Comparison of ENCODE assay signal across 8 cellular contexts in the genomic region with DNA sequence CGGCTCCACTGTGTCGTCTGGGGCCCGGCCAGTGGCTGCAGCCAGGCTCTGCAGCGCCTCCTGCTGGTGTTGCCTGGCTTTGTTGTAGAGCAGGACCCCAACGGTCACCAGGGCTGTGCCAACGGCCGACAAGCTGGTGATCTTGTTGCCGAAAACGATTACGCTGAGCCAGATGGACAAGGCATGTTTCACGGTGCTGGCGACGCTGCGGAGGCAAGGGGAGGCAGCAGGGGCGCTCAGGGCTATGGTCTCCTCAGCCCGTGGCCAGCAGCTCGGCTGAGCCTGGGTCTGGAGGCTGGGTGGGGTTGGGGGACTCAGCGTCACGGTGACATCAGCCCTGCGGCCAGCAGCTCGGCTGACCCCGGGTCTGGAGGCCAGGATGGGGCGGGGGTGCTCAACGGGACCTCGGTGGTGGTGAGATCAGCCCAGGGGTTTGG. TPM values are rescaled to one million over a fixed set of nuclear protein-coding genes. Genes with fewer than 3 reads are reported as not detected.
DNase-seq lines count a peak whose midpoint lies in the region; ATAC-seq and TF ChIP-seq lines count a peak whose summit lies in the region.

No MANE protein-coding gene starts in this region.

- WGBS in esophagus muscularis mucosa, result 78% methylated on average over 19 of the region's 25 CpGs

- H3K9me3 Mint-ChIP-seq in activated T-helper 17 cell treated with anti-CD3 and anti-CD28 coated beads, Interleukin-2, amount 50 U/mL, for 72 hours, result no peaks in the 10 kb centered on the region

- TF ChIP-seq CTCF in GM12875 (IDR thresholded peaks at IDR 0.05; ENCODE audit: borderline replicate concordance, insufficient read depth, low read depth, low read length), result peak; percentile 59
- TF ChIP-seq CTCF in esophagus muscularis mucosa (IDR thresholded peaks at IDR 0.05), result peak in 2 of 3 experiments; percentile 30 to 48
- no peak for TF ChIP-seq CTCF in omental fat pad (IDR thresholded peaks at IDR 0.05)

- H3K4me1 ChIP-seq in esophagus muscularis mucosa, result no peaks in the 10 kb centered on the region

- H3K4me3 ChIP-seq in GM12875 (ENCODE audit: low read depth, low read length) (no peak overlapping the region), esophagus muscularis mucosa (no peak overlapping the region)

- no peaks in the 10 kb centered on the region for H3K4me1 Mint-ChIP-seq in activated T-helper 17 cell treated with anti-CD3 and anti-CD28 coated beads, Interleukin-2, amount 50 U/mL, for 72 hours

- TF ChIP-seq POLR2A in esophagus muscularis mucosa (IDR thresholded peaks at IDR 0.05; ENCODE audit: low read depth), result no peak

- H3K9me3 ChIP-seq in esophagus muscularis mucosa, result no peaks in the 10 kb centered on the region

- ATAC-seq in SK-N-SH treated with all-trans-retinoic acid at 6 μM for 48 hours (peak; percentile 23), omental fat pad (ENCODE audit: low FRiP score) (no peak), HG03457 (IDR thresholded peaks at IDR 0.05; ENCODE audit: unreplicated experiment) (no peak), GM19452 (IDR thresholded peaks at IDR 0.05; ENCODE audit: unreplicated experiment) (no peak)
- no peak for ATAC-seq in activated T-helper 17 cell treated with anti-CD3 and anti-CD28 coated beads, Interleukin-2, amount 50 U/mL, for 72 hours (replicated peaks)

- no peak overlapping the region for H3K27ac Mint-ChIP-seq in activated T-helper 17 cell treated with anti-CD3 and anti-CD28 coated beads, Interleukin-2, amount 50 U/mL, for 72 hours

- H3K27ac ChIP-seq in esophagus muscularis mucosa (replicated peaks in 1 of 4), result no peak overlapping the region

- H3K27me3 ChIP-seq in esophagus muscularis mucosa, result no peaks in the 10 kb centered on the region

- peaks cover 35 to 68% (median 51%) of the 10 kb centered on the region in 4 donors for H3K36me3 ChIP-seq in esophagus muscularis mucosa

- H3K4me3 Mint-ChIP-seq in activated T-helper 17 cell treated with anti-CD3 and anti-CD28 coated beads, Interleukin-2, amount 50 U/mL, for 72 hours, result no peak overlapping the region

- H3K27me3 Mint-ChIP-seq in activated T-helper 17 cell treated with anti-CD3 and anti-CD28 coated beads, Interleukin-2, amount 50 U/mL, for 72 hours, result no peaks in the 10 kb centered on the region

- H3K36me3 Mint-ChIP-seq in activated T-helper 17 cell treated with anti-CD3 and anti-CD28 coated beads, Interleukin-2, amount 50 U/mL, for 72 hours (ENCODE audit: low read depth), result peaks cover 39% of the 10 kb centered on the region

- TF ChIP-seq EP300 in esophagus muscularis mucosa (IDR thresholded peaks at IDR 0.05), result no peak

- intact Hi-C loops in esophagus muscularis mucosa (cut with DNase I), result no loop called here

- no peak for DNase-seq in esophagus muscularis mucosa (ENCODE audit: extremely low spot score)
- DNase-seq in stimulated activated CD4-positive, alpha-beta T cell treated with anti-CD3 and anti-CD28 coated beads, Interleukin-15, amount 100 ng/mL, for 24 hours, result peak; percentile 56
- no peak for DNase-seq in omental fat pad (ENCODE audit: low spot score)

TF ChIP-seq in SK-N-SH treated with all-trans-retinoic acid at 6 μM for 48 hours, 23 proteins besides CTCF, POLR2A, EP300 and RAD21:
- TF ChIP-seq ZFP3 (CRISPR knock-in tag; IDR thresholded peaks at IDR 0.05), result no peak
- TF ChIP-seq CSDC2 (CRISPR knock-in tag; IDR thresholded peaks at IDR 0.05), result no peak
- TF ChIP-seq CSRNP3 (CRISPR knock-in tag; IDR thresholded peaks at IDR 0.05), result no peak
- TF ChIP-seq SNAI2 (CRISPR knock-in tag; IDR thresholded peaks at IDR 0.05), result no peak
- no peak for TF ChIP-seq GLIS3 (CRISPR knock-in tag; IDR thresholded peaks at IDR 0.05)
- TF ChIP-seq, protein P1, sequence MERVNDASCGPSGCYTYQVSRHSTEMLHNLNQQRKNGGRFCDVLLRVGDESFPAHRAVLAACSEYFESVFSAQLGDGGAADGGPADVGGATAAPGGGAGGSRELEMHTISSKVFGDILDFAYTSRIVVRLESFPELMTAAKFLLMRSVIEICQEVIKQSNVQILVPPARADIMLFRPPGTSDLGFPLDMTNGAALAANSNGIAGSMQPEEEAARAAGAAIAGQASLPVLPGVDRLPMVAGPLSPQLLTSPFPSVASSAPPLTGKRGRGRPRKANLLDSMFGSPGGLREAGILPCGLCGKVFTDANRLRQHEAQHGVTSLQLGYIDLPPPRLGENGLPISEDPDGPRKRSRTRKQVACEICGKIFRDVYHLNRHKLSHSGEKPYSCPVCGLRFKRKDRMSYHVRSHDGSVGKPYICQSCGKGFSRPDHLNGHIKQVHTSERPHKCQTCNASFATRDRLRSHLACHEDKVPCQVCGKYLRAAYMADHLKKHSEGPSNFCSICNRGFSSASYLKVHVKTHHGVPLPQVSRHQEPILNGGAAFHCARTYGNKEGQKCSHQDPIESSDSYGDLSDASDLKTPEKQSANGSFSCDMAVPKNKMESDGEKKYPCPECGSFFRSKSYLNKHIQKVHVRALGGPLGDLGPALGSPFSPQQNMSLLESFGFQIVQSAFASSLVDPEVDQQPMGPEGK (CRISPR knock-in tag; IDR thresholded peaks at IDR 0.05; ENCODE audit: borderline replicate concordance), result no peak
- no peak for TF ChIP-seq ESRRG (CRISPR knock-in tag; IDR thresholded peaks at IDR 0.05)
- no peak for TF ChIP-seq POU6F1 (CRISPR knock-in tag; IDR thresholded peaks at IDR 0.05; ENCODE audit: borderline replicate concordance, low read depth)
- no peak for TF ChIP-seq ZNF565 (CRISPR knock-in tag; conservative IDR thresholded peaks at IDR 0.05; ENCODE audit: low read depth)
- TF ChIP-seq BACH2 (CRISPR knock-in tag; IDR thresholded peaks at IDR 0.05; ENCODE audit: borderline replicate concordance), result no peak
- TF ChIP-seq ZFP30 (CRISPR knock-in tag; IDR thresholded peaks at IDR 0.05), result no peak

RNA-seq across cellular contexts. Expression of gene CDK11B, which starts 7.0 kb away (rescaled TPM):
- total RNA-seq in esophagus muscularis mucosa (10 to 100 TPM; 27.2 to 68.9 (median 33.0) TPM), omental fat pad (10 to 100 TPM; 16.3 to 25.3 (median 19.2) TPM)
- 10 to 100 TPM; 19.1 to 34.4 TPM for total RNA-seq in activated T-helper 17 cell treated with anti-CD3 and anti-CD28 coated beads, Interleukin-2, amount 50 U/mL, for 72 hours

RNA-seq across cellular contexts. Expression of gene SLC35E2B, which starts 26.8 kb away (rescaled TPM):
- total RNA-seq in esophagus muscularis mucosa (10 to 100 TPM; 25.7 to 65.0 (median 35.6) TPM), omental fat pad (10 to 100 TPM; 22.1 to 52.9 (median 36.0) TPM)
- 10 to 100 TPM; 31.4 to 38.5 TPM for total RNA-seq in activated T-helper 17 cell treated with anti-CD3 and anti-CD28 coated beads, Interleukin-2, amount 50 U/mL, for 72 hours

RNA-seq across cellular contexts. Expression of gene MMP23B, which starts 33.9 kb away (rescaled TPM):
- 10 to 100 TPM in 3 of 4 donors, 1 to 10 TPM in 1; 3.2 to 19.5 (median 14.0) TPM for total RNA-seq in esophagus muscularis mucosa
- total RNA-seq in activated T-helper 17 cell treated with anti-CD3 and anti-CD28 coated beads, Interleukin-2, amount 50 U/mL, for 72 hours, result 1 to 10 TPM; 1.8 to 6.5 TPM
- total RNA-seq in omental fat pad, result 10 to 100 TPM in 3 of 4 donors, 1 to 10 TPM in 1; 9.8 to 61.7 (median 18.5) TPM

RNA-seq across cellular contexts. Expression of gene MIB2, which starts 50.5 kb away (rescaled TPM):
- total RNA-seq in esophagus muscularis mucosa, result 10 to 100 TPM; 33.6 to 99.9 (median 74.6) TPM
- total RNA-seq in activated T-helper 17 cell treated with anti-CD3 and anti-CD28 coated beads, Interleukin-2, amount 50 U/mL, for 72 hours, result 10 to 100 TPM; 42.7 to 83.5 TPM
- total RNA-seq in omental fat pad, result 10 to 100 TPM; 33.7 to 52.2 (median 40.2) TPM

RNA-seq across cellular contexts. Expression of gene CDK11A, which starts 58.3 kb away (rescaled TPM):
- total RNA-seq in esophagus muscularis mucosa (10 to 100 TPM; 18.2 to 46.9 (median 31.4) TPM), omental fat pad (10 to 100 TPM; 25.0 to 77.7 (median 39.0) TPM)
- 10 to 100 TPM; 51.8 to 65.6 TPM for total RNA-seq in activated T-helper 17 cell treated with anti-CD3 and anti-CD28 coated beads, Interleukin-2, amount 50 U/mL, for 72 hours

Comparison
In these comparisons a context has a peak if more than half of its experiments do, and no peak if none do; other contexts are left out.
1. CTCF ChIP-seq: peak in GM12875 (single experiment) and esophagus muscularis mucosa (2 of 3); none in omental fat pad (0 of 3).